ENCODE assay signal across 8 cellular contexts in genomic region chr1:54800899-54801759, GRCh38. TPM values are rescaled to one million over a fixed set of nuclear protein-coding genes. Genes with fewer than 3 reads are reported as not detected.
A peak's percentile ranks its signal among the peaks of the same experiment; 100 is the strongest.
DNase-seq lines count a peak whose midpoint lies in the region; FAIRE-seq and TF ChIP-seq lines count a peak whose summit lies in the region.

Gene TTC22 (minus strand): TSS chr1:54801323. CDS start chr1:54801163, 160 bp downstream.

- no peak within 1 kb of the TSS for H4K12ac ChIP-seq in trophoblast cell (ENCODE audit: low read depth, low read length)

- H2AK5ac ChIP-seq in trophoblast cell (ENCODE audit: low read length): no peak within 1 kb of the TSS

- H2AFZ ChIP-seq in fibroblast of lung (ENCODE audit: low read length) (no peak within 1 kb of the TSS), trophoblast cell (ENCODE audit: insufficient read depth, low read length, poor library complexity) (no peak within 1 kb of the TSS)

- peak within 1 kb of the TSS; percentile 15 for H3K4me2 ChIP-seq in fibroblast of lung (ENCODE audit: extremely low read depth, insufficient read depth, low read length)
- H3K4me2 ChIP-seq in trophoblast cell (ENCODE audit: low read length): peak within 1 kb of the TSS; percentile 50

- H3K27ac ChIP-seq in HEK293 (ENCODE audit: extremely low read depth, low read depth, low read length) (no peak within 1 kb of the TSS), fibroblast of lung (ENCODE audit: insufficient read depth, low read length) (no peak within 1 kb of the TSS), trophoblast cell (ENCODE audit: low read depth, low read length) (no peak within 1 kb of the TSS)

- TF ChIP-seq CTCF in GM12872 (IDR thresholded peaks at IDR 0.05; ENCODE audit: insufficient read depth, low read depth, low read length) (peak; percentile 87), HEK293 (tag by site-specific recombination; IDR thresholded peaks at IDR 0.05) (no peak), fibroblast of lung (conservative IDR thresholded peaks at IDR 0.05 in 1 of 2, IDR thresholded peaks at IDR 0.05 in 1 of 2; ENCODE audit: low read depth in 1 of 2, low read length in 2 of 2) (peak; percentile 13 to 25), D721Med (IDR thresholded peaks at IDR 0.05; ENCODE audit: insufficient read depth, missing control alignments) (no peak)

- H4K91ac ChIP-seq in trophoblast cell (ENCODE audit: low read depth, low read length): no peak within 1 kb of the TSS

- H3K23ac ChIP-seq in trophoblast cell (ENCODE audit: low read length): no peak within 1 kb of the TSS

- H3K79me1 ChIP-seq in trophoblast cell (ENCODE audit: low read length): no peaks in the 10 kb centered on the region

- H3K9me3 ChIP-seq in HEK293 (ENCODE audit: control insufficient read depth, insufficient read depth, low read depth, low read length) (no peaks in the 10 kb centered on the region), fibroblast of lung (ENCODE audit: control insufficient read depth, insufficient read depth, low read depth, low read length) (no peaks in the 10 kb centered on the region), trophoblast cell (ENCODE audit: insufficient read depth, low read depth, low read length) (no peaks in the 10 kb centered on the region)

- no peaks in the 10 kb centered on the region for H4K20me1 ChIP-seq in fibroblast of lung (ENCODE audit: control insufficient read depth, extremely low read depth, insufficient read depth, low read length)

- no peaks in the 10 kb centered on the region for H3K36me3 ChIP-seq in HEK293 (ENCODE audit: control insufficient read depth in 2 of 2, insufficient read depth in 1 of 2, low read length in 2 of 2)
- H3K36me3 ChIP-seq in fibroblast of lung (ENCODE audit: control insufficient read depth, insufficient read depth, low read length): no peaks in the 10 kb centered on the region
- no peaks in the 10 kb centered on the region for H3K36me3 ChIP-seq in trophoblast cell (ENCODE audit: control insufficient read depth in 1 of 2, insufficient read depth in 2 of 2, low read length in 2 of 2)

- no peak for FAIRE-seq in D721Med (lab: Jason Lieb, UNC)

- no peak within 1 kb of the TSS for H2BK120ac ChIP-seq in trophoblast cell (ENCODE audit: insufficient read depth, low read length, poor library complexity)

- no peak within 1 kb of the TSS for H3K14ac ChIP-seq in trophoblast cell (ENCODE audit: low read length)

- CTCF ChIA-PET in HEK293 (lab: Yijun Ruan, JAX): interaction anchor here (1.0 kb wide), 1 partner anchor 8 kb away, joined by 3 read pairs; no protein-coding TSS in a partner anchor

- no peak within 1 kb of the TSS for H4K8ac ChIP-seq in trophoblast cell (ENCODE audit: low read depth, low read length)

- POLR2A ChIA-PET in HEK293 (lab: Yijun Ruan, JAX): no interaction called here

- WGBS in trophoblast cell (ENCODE audit: extremely low coverage, insufficient coverage, insufficient read length): no CpG with 5 or more reads among the region's 58 CpGs

- H3K27me3 ChIP-seq in fibroblast of lung (ENCODE audit: control insufficient read depth, insufficient read depth, low read length): peaks cover 28% of the 10 kb centered on the region
- H3K27me3 ChIP-seq in trophoblast cell (ENCODE audit: insufficient read depth, low read length): no peaks in the 10 kb centered on the region

- H3K4me1 ChIP-seq in HEK293 (ENCODE audit: control insufficient read depth, insufficient read depth, low read length) (no peaks in the 10 kb centered on the region), fibroblast of lung (ENCODE audit: control insufficient read depth, extremely low read depth, insufficient read depth, low read length) (no peaks in the 10 kb centered on the region), trophoblast cell (ENCODE audit: control insufficient read depth in 1 of 2, insufficient read depth in 2 of 2, low read length in 2 of 2) (peaks cover 0 to 1% of the 10 kb centered on the region in 2 experiments)

- H3K79me2 ChIP-seq in fibroblast of lung (ENCODE audit: control insufficient read depth, insufficient read depth, low read length) (no peaks in the 10 kb centered on the region), trophoblast cell (ENCODE audit: control insufficient read depth, insufficient read depth, low read length, poor library complexity) (no peaks in the 10 kb centered on the region)

- H3K4me3 ChIP-seq in HEK293 (ENCODE audit: low read depth, low read length) (no peak within 1 kb of the TSS), fibroblast of lung (replicated peaks in 1 of 4; ENCODE audit: control extremely low read depth in 1 of 4, insufficient read depth in 1 of 4, low read depth in 3 of 4, low read length in 4 of 4) (peak within 1 kb of the TSS in 1 of 4 experiments; percentile 14), trophoblast cell (ENCODE audit: low read depth, low read length) (peak within 1 kb of the TSS; percentile 1)

- H3K4ac ChIP-seq in trophoblast cell (ENCODE audit: low read depth, low read length): no peak within 1 kb of the TSS

- H3K9ac ChIP-seq in fibroblast of lung (ENCODE audit: insufficient read depth, low read length) (no peak within 1 kb of the TSS), trophoblast cell (ENCODE audit: low read length) (peak within 1 kb of the TSS; percentile 25)

- DNase-seq in NCI-H146 (lab: John Stamatoyannopoulos, UW) (peak; percentile 68), activated T-cell treated with anti-CD3 and anti-CD28 coated beads for 1 hour (ENCODE audit: low read depth) (peak; percentile 61), fibroblast of lung (ENCODE audit: low read depth in 2 of 2) (no peak), trophoblast cell (peak; percentile 45 to 64), ureter (ENCODE audit: low spot score) (peak; percentile 76), D721Med (ENCODE audit: insufficient read length, low spot score) (no peak)

- H2BK5ac ChIP-seq in trophoblast cell (ENCODE audit: low read depth, low read length, poor library complexity): no peak within 1 kb of the TSS

- H3K18ac ChIP-seq in trophoblast cell (ENCODE audit: low read length): no peak within 1 kb of the TSS

- H2BK12ac ChIP-seq in trophoblast cell (ENCODE audit: low read length): no peak within 1 kb of the TSS

TF ChIP-seq in HEK293, 187 proteins besides CTCF, POLR2A, EP300 and RAD21:
- TF ChIP-seq ZNF341 (tag by site-specific recombination; IDR thresholded peaks at IDR 0.05; ENCODE audit: low read depth): peak; percentile 63
- no peak for TF ChIP-seq ZNF704 (tag by site-specific recombination; IDR thresholded peaks at IDR 0.05)
- no peak for TF ChIP-seq ZFP69B (tag by site-specific recombination; IDR thresholded peaks at IDR 0.05)
- TF ChIP-seq YY1 (tag by site-specific recombination; IDR thresholded peaks at IDR 0.05): no peak

RNA-seq across cellular contexts. Expression of gene TTC22, which starts in this region (rescaled TPM):
- total RNA-seq in fibroblast of lung (not detected in 2 replicates), ureter (14.9 TPM)
- not detected in 2 replicates for polyA plus RNA-seq in fibroblast of lung
- polyA plus RNA-seq in fibroblast of lung (2012): not detected in 2 replicates
- polyA minus RNA-seq in fibroblast of lung (ENCODE audit: low replicate concordance): not detected in 2 replicates
- polyA plus RNA-seq in trophoblast cell (2013): 0.12 and 0.35 TPM in 2 replicates

Comparison
In these comparisons a context has a peak if more than half of its experiments do, and no peak if none do; other contexts are left out.
1. RNA of gene TTC22 (total RNA-seq): 14.9 TPM in ureter (single experiment); not detected in fibroblast of lung; every median in the first group is over 10 times any median in the second.
2. CTCF ChIP-seq: peak in GM12872 (single experiment) and fibroblast of lung (2 of 2); none in HEK293 (single experiment) and D721Med (single experiment).
3. DNase-seq: peak in NCI-H146 (single experiment), activated T-cell treated with anti-CD3 and anti-CD28 coated beads for 1 hour (single experiment), trophoblast cell (2 of 2) and ureter (single experiment); none in fibroblast of lung (0 of 2) and D721Med (single experiment).